Comparison of ENCODE assay signal across 17 cellular contexts in genomic region chr2:62409442-62409841, GRCh38.
DNase-seq lines count a peak whose midpoint lies in the region; ATAC-seq and TF ChIP-seq lines count a peak whose summit lies in the region.
"Had no signal": no experiment of that assay in that cellular context is flagged by ENCODE, and none has a peak within 500 bp of the region (broad histone marks: within the 10 kb centered on the region; RNA-seq: fewer than 3 reads in every experiment).

No MANE protein-coding gene starts in this region.

- intact Hi-C loops in PC-3 (cut with micrococcal nuclease) (no loop called here), dorsolateral prefrontal cortex (cut with DNase I) (no loop called here)

- no peaks in the 10 kb centered on the region for H3K9me3 ChIP-seq in PC-3 (ENCODE audit: low read length)
- H3K9me3 ChIP-seq: BE2C, heart left ventricle had no signal

- no peak overlapping the region for H3K9ac ChIP-seq in PC-3 (ENCODE audit: low read length)

- CTCF ChIA-PET in PC-3 (lab: Charles Lee) = no interaction called here

- no peaks in the 10 kb centered on the region for H4K20me1 ChIP-seq in PC-3 (ENCODE audit: low read length)

- H3K27ac ChIP-seq in PC-3 (ENCODE audit: low read length) (no peak overlapping the region), dorsolateral prefrontal cortex (peak overlapping the region in 53 of 59 donors; percentile 40 to 98 (median 90))

- H3K4me1 Mint-ChIP-seq in neural crest cell = peaks cover 21% of the 10 kb centered on the region

- no peaks in the 10 kb centered on the region for H3K36me3 ChIP-seq in PC-3 (ENCODE audit: low read depth, low read length)
- H3K36me3 ChIP-seq: BE2C, heart left ventricle had no signal

- DNase-seq in ELR (ENCODE audit: low read depth) (peak; percentile 39), PC-3 (peak; percentile 46), dorsolateral prefrontal cortex (no peak), neural crest cell (ENCODE audit: low read depth, low spot score) (no peak), NCI-H69 (lab: John Stamatoyannopoulos, UW) (no peak), NCI-H1092 treated with DMSO at 0.1 percent for 48 hours (lab: John Stamatoyannopoulos, UW) (no peak)
- DNase-seq: activated CD4-positive, alpha-beta T cell treated with anti-CD3 and anti-CD28 coated beads for 1 hour; activated T-cell treated with anti-CD3 and anti-CD28 coated beads, Interleukin-2, amount 50 U/mL, for 1 hour; effector CD4-positive, alpha-beta T cell; heart left ventricle; left cardiac atrium; naive thymus-derived CD4-positive, alpha-beta T cell; NCI-H187 had no signal

- no peaks in the 10 kb centered on the region for H3K27me3 ChIP-seq in PC-3 (ENCODE audit: low read length)
- no peaks in the 10 kb centered on the region for H3K27me3 ChIP-seq in dorsolateral prefrontal cortex
- H3K27me3 ChIP-seq: BE2C, heart left ventricle had no signal

- TF ChIP-seq CTCF in PC-3 (conservative IDR thresholded peaks at IDR 0.05; ENCODE audit: low read depth, low read length) (no peak), dorsolateral prefrontal cortex (IDR thresholded peaks at IDR 0.05 in 54 of 56, conservative IDR thresholded peaks at IDR 0.05 in 2 of 56; ENCODE audit: low read depth in 1 of 56, partially characterized antibody in 56 of 56) (no peak), neural crest cell (conservative IDR thresholded peaks at IDR 0.05) (no peak)

- H3K4me3 Mint-ChIP-seq in neural crest cell = no peak overlapping the region
- H3K4me3 Mint-ChIP-seq: GM23338; naive thymus-derived CD4-positive, alpha-beta T cell had no signal

- H2AFZ ChIP-seq in PC-3 (ENCODE audit: low read length) = no peak overlapping the region
- H2AFZ ChIP-seq: GM23338 had no signal

- no peaks in the 10 kb centered on the region for H3K79me2 ChIP-seq in PC-3 (ENCODE audit: low read length)

- H3K9me3 Mint-ChIP-seq in neural crest cell = no peaks in the 10 kb centered on the region

- no peaks in the 10 kb centered on the region for H3F3A ChIP-seq in PC-3 (ENCODE audit: low read length, unreplicated experiment)

- H3K36me3 Mint-ChIP-seq in neural crest cell (ENCODE audit: low read depth) = no peaks in the 10 kb centered on the region
- H3K36me3 Mint-ChIP-seq: naive thymus-derived CD4-positive, alpha-beta T cell had no signal

- no peak overlapping the region for H3K4me2 ChIP-seq in PC-3 (ENCODE audit: low read length)
- H3K4me2 ChIP-seq: GM23338 had no signal

- H3K9me2 ChIP-seq in PC-3 (replicated peaks; ENCODE audit: low read length) = no peaks in the 10 kb centered on the region

- no TSS peak for BruUV-seq in PC-3 (replicated peaks; lab: Mats Ljungman, UMichigan)

- H3K27me3 Mint-ChIP-seq in neural crest cell (ENCODE audit: low read depth) = no peaks in the 10 kb centered on the region
- H3K27me3 Mint-ChIP-seq: naive thymus-derived CD4-positive, alpha-beta T cell had no signal

- peaks cover 5% of the 10 kb centered on the region for H3K4me1 ChIP-seq in PC-3 (ENCODE audit: insufficient read depth, low read length)

- POLR2A ChIA-PET in PC-3 (lab: Charles Lee; ENCODE audit: unreplicated experiment) = no interaction called here

- H3K4me3 ChIP-seq in PC-3 (ENCODE audit: low read length) = no peak overlapping the region
- H3K4me3 ChIP-seq in dorsolateral prefrontal cortex = no peak overlapping the region
- H3K4me3 ChIP-seq: GM23338, heart left ventricle had no signal

- ATAC-seq in PC-3 (0 out of 2 replicates have a peak, but pooled peaks have one; percentile 14), GM18498 (IDR thresholded peaks at IDR 0.05; ENCODE audit: unreplicated experiment) (no peak), HG03045 (IDR thresholded peaks at IDR 0.05; ENCODE audit: unreplicated experiment) (no peak)
- ATAC-seq: GM23338; left cardiac atrium; naive thymus-derived CD4-positive, alpha-beta T cell had no signal

- H3K27ac Mint-ChIP-seq in neural crest cell (ENCODE audit: unreplicated experiment) = peak overlapping the region; percentile 87

Comparison
In these comparisons a context has a peak if more than half of its experiments do, and no peak if none do; other contexts are left out.
1. DNase-seq: peak in ELR (single experiment) and PC-3 (single experiment); none in dorsolateral prefrontal cortex (0 of 10), neural crest cell (single experiment), NCI-H69 (single experiment) and NCI-H1092 treated with DMSO at 0.1 percent for 48 hours (single experiment).